ENCODE assay signal across 2 cellular contexts in genomic region chr12:88153959-88154358, GRCh38.
TF ChIP-seq lines count a peak whose summit lies in the region.

No MANE protein-coding gene starts in this region.

TF ChIP-seq in SK-N-SH treated with all-trans-retinoic acid at 6 μM for 48 hours, 23 proteins besides CTCF, POLR2A, EP300 and RAD21 (continued from another document):
- no peak for TF ChIP-seq ESRRG (CRISPR knock-in tag; IDR thresholded peaks at IDR 0.05)
- TF ChIP-seq ARNTL (CRISPR knock-in tag; IDR thresholded peaks at IDR 0.05; ENCODE audit: borderline replicate concordance, low read depth): no peak
- TF ChIP-seq BACH2 (CRISPR knock-in tag; IDR thresholded peaks at IDR 0.05; ENCODE audit: borderline replicate concordance): no peak
- no peak for TF ChIP-seq SNAI2 (CRISPR knock-in tag; IDR thresholded peaks at IDR 0.05)
- TF ChIP-seq TSHZ2 (CRISPR knock-in tag; IDR thresholded peaks at IDR 0.05): no peak
- no peak for TF ChIP-seq POU6F1 (CRISPR knock-in tag; IDR thresholded peaks at IDR 0.05; ENCODE audit: borderline replicate concordance, low read depth)
- TF ChIP-seq ZNF70 (CRISPR knock-in tag; IDR thresholded peaks at IDR 0.05): no peak
- no peak for TF ChIP-seq ZFP30 (CRISPR knock-in tag; IDR thresholded peaks at IDR 0.05)
- no peak for TF ChIP-seq ISL1 (CRISPR knock-in tag; IDR thresholded peaks at IDR 0.05)
- no peak for TF ChIP-seq CREB5 (CRISPR knock-in tag; IDR thresholded peaks at IDR 0.05; ENCODE audit: low read depth)
- no peak for TF ChIP-seq TCF4 (CRISPR knock-in tag; IDR thresholded peaks at IDR 0.05; ENCODE audit: borderline replicate concordance)
- no peak for TF ChIP-seq ZC3H10 (CRISPR knock-in tag; IDR thresholded peaks at IDR 0.05)
- TF ChIP-seq ZNF8 (CRISPR knock-in tag; IDR thresholded peaks at IDR 0.05): no peak
- TF ChIP-seq TOX (CRISPR knock-in tag; IDR thresholded peaks at IDR 0.05; ENCODE audit: borderline replicate concordance): no peak

TF ChIP-seq in GM23338, 12 proteins besides CTCF, POLR2A, EP300 and RAD21 (continued from another document):
- TF ChIP-seq REST (IDR thresholded peaks at IDR 0.05; ENCODE audit: unreplicated experiment) (no peak), ZNF114 (CRISPR knock-in tag; IDR thresholded peaks at IDR 0.05) (no peak), STAT1 (IDR thresholded peaks at IDR 0.05; ENCODE audit: unreplicated experiment) (no peak), JUNB (IDR thresholded peaks at IDR 0.05; ENCODE audit: unreplicated experiment) (no peak)
